In genomic region chr3:46944191-46944590, GRCh38 we compare ENCODE assay signal across 1 cellular context.
A peak's percentile ranks its signal among the peaks of the same experiment; 100 is the strongest.
TF ChIP-seq lines count a peak whose summit lies in the region.

No MANE protein-coding gene starts in this region.

TF ChIP-seq in HepG2, 621 proteins besides CTCF, POLR2A, EP300 and RAD21:
- 0 out of 2 replicates have a peak, but pooled peaks have one; percentile 31 for TF ChIP-seq MYC (CRISPR knock-in tag; IDR thresholded peaks at IDR 0.05; ENCODE audit: borderline replicate concordance)
- TF ChIP-seq KMT2A (CRISPR knock-in tag; IDR thresholded peaks at IDR 0.05), result no peak
- TF ChIP-seq, protein P1, sequence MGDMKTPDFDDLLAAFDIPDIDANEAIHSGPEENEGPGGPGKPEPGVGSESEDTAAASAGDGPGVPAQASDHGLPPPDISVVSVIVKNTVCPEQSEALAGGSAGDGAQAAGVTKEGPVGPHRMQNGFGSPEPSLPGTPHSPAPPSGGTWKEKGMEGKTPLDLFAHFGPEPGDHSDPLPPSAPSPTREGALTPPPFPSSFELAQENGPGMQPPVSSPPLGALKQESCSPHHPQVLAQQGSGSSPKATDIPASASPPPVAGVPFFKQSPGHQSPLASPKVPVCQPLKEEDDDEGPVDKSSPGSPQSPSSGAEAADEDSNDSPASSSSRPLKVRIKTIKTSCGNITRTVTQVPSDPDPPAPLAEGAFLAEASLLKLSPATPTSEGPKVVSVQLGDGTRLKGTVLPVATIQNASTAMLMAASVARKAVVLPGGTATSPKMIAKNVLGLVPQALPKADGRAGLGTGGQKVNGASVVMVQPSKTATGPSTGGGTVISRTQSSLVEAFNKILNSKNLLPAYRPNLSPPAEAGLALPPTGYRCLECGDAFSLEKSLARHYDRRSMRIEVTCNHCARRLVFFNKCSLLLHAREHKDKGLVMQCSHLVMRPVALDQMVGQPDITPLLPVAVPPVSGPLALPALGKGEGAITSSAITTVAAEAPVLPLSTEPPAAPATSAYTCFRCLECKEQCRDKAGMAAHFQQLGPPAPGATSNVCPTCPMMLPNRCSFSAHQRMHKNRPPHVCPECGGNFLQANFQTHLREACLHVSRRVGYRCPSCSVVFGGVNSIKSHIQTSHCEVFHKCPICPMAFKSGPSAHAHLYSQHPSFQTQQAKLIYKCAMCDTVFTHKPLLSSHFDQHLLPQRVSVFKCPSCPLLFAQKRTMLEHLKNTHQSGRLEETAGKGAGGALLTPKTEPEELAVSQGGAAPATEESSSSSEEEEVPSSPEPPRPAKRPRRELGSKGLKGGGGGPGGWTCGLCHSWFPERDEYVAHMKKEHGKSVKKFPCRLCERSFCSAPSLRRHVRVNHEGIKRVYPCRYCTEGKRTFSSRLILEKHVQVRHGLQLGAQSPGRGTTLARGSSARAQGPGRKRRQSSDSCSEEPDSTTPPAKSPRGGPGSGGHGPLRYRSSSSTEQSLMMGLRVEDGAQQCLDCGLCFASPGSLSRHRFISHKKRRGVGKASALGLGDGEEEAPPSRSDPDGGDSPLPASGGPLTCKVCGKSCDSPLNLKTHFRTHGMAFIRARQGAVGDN (CRISPR knock-in tag; IDR thresholded peaks at IDR 0.05), result peak; percentile 70
- TF ChIP-seq ARID2 (CRISPR knock-in tag; IDR thresholded peaks at IDR 0.05; ENCODE audit: borderline replicate concordance), result peak; percentile 56; the same call in 1 of the 2 replicates
- 0 out of 2 replicates have a peak, but pooled peaks have one; percentile 33 for TF ChIP-seq ZNF605 (CRISPR knock-in tag; IDR thresholded peaks at IDR 0.05)
- no peak for TF ChIP-seq ZNF44 (CRISPR knock-in tag; IDR thresholded peaks at IDR 0.05)
- 0 out of 2 replicates have a peak, but pooled peaks have one; percentile 6 for TF ChIP-seq RBFOX2 (IDR thresholded peaks at IDR 0.05; ENCODE audit: low read depth, low read length)
- no peak for TF ChIP-seq ZNF746 (CRISPR knock-in tag; IDR thresholded peaks at IDR 0.05)
- peak; percentile 14; the same call in 1 of the 2 replicates for TF ChIP-seq ZFX (CRISPR knock-in tag; IDR thresholded peaks at IDR 0.05; ENCODE audit: low read depth)
- TF ChIP-seq, protein P2, sequence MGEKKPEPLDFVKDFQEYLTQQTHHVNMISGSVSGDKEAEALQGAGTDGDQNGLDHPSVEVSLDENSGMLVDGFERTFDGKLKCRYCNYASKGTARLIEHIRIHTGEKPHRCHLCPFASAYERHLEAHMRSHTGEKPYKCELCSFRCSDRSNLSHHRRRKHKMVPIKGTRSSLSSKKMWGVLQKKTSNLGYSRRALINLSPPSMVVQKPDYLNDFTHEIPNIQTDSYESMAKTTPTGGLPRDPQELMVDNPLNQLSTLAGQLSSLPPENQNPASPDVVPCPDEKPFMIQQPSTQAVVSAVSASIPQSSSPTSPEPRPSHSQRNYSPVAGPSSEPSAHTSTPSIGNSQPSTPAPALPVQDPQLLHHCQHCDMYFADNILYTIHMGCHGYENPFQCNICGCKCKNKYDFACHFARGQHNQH (CRISPR knock-in tag; IDR thresholded peaks at IDR 0.05), result no peak
- TF ChIP-seq, protein P3, sequence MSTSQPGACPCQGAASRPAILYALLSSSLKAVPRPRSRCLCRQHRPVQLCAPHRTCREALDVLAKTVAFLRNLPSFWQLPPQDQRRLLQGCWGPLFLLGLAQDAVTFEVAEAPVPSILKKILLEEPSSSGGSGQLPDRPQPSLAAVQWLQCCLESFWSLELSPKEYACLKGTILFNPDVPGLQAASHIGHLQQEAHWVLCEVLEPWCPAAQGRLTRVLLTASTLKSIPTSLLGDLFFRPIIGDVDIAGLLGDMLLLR (CRISPR knock-in tag; IDR thresholded peaks at IDR 0.05), result no peak
- no peak for TF ChIP-seq HDAC6 (IDR thresholded peaks at IDR 0.05; ENCODE audit: low read depth, low read length)
- TF ChIP-seq ZNF276 (CRISPR knock-in tag; IDR thresholded peaks at IDR 0.05; ENCODE audit: low read depth), result no peak
- TF ChIP-seq RBM39 (IDR thresholded peaks at IDR 0.05; ENCODE audit: low read depth, low read length, poor library complexity, severe bottlenecking), result no peak
- no peak for TF ChIP-seq TAF1 (CRISPR knock-in tag; IDR thresholded peaks at IDR 0.05)
- TF ChIP-seq ZNF501 (CRISPR knock-in tag; IDR thresholded peaks at IDR 0.05), result no peak
- no peak for TF ChIP-seq MXD4 (CRISPR knock-in tag; IDR thresholded peaks at IDR 0.05)
- TF ChIP-seq, protein P4, sequence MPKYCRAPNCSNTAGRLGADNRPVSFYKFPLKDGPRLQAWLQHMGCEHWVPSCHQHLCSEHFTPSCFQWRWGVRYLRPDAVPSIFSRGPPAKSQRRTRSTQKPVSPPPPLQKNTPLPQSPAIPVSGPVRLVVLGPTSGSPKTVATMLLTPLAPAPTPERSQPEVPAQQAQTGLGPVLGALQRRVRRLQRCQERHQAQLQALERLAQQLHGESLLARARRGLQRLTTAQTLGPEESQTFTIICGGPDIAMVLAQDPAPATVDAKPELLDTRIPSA (CRISPR knock-in tag; IDR thresholded peaks at IDR 0.05; ENCODE audit: borderline replicate concordance), result no peak
- no peak for TF ChIP-seq CREB1 (IDR thresholded peaks at IDR 0.05)
- TF ChIP-seq CREB1 (CRISPR knock-in tag; IDR thresholded peaks at IDR 0.05), result no peak
- TF ChIP-seq MED8 (CRISPR knock-in tag; IDR thresholded peaks at IDR 0.05; ENCODE audit: insufficient replicate concordance), result no peak
- TF ChIP-seq ELF3 (CRISPR knock-in tag; IDR thresholded peaks at IDR 0.05), result peak; percentile 3; the same call in 1 of the 2 replicates
- TF ChIP-seq, protein P5, sequence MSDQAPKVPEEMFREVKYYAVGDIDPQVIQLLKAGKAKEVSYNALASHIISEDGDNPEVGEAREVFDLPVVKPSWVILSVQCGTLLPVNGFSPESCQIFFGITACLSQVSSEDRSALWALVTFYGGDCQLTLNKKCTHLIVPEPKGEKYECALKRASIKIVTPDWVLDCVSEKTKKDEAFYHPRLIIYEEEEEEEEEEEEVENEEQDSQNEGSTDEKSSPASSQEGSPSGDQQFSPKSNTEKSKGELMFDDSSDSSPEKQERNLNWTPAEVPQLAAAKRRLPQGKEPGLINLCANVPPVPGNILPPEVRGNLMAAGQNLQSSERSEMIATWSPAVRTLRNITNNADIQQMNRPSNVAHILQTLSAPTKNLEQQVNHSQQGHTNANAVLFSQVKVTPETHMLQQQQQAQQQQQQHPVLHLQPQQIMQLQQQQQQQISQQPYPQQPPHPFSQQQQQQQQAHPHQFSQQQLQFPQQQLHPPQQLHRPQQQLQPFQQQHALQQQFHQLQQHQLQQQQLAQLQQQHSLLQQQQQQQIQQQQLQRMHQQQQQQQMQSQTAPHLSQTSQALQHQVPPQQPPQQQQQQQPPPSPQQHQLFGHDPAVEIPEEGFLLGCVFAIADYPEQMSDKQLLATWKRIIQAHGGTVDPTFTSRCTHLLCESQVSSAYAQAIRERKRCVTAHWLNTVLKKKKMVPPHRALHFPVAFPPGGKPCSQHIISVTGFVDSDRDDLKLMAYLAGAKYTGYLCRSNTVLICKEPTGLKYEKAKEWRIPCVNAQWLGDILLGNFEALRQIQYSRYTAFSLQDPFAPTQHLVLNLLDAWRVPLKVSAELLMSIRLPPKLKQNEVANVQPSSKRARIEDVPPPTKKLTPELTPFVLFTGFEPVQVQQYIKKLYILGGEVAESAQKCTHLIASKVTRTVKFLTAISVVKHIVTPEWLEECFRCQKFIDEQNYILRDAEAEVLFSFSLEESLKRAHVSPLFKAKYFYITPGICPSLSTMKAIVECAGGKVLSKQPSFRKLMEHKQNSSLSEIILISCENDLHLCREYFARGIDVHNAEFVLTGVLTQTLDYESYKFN (CRISPR knock-in tag; conservative IDR thresholded peaks at IDR 0.05), result no peak
TF ChIP-seq in HepG2: peak in this region for 7.
